Comparison of ENCODE assay signal across 1 cellular context in genomic region chr5:138129347-138129746, GRCh38.
A peak's percentile ranks its signal among the peaks of the same experiment; 100 is the strongest.
TF ChIP-seq lines count a peak whose summit lies in the region.

No MANE protein-coding gene starts in this region.

TF ChIP-seq in HEK293, 187 proteins besides CTCF, POLR2A, EP300 and RAD21 (continued from another document and continues in another):
- TF ChIP-seq TSHZ1 (tag by site-specific recombination; IDR thresholded peaks at IDR 0.05; ENCODE audit: borderline replicate concordance) (no peak), ZNF654 (tag by site-specific recombination; IDR thresholded peaks at IDR 0.05; ENCODE audit: low read depth) (0 out of 2 replicates have a peak, but pooled peaks have one; percentile 6), SCRT2 (tag by site-specific recombination; IDR thresholded peaks at IDR 0.05) (no peak), ZSCAN4 (tag by site-specific recombination; IDR thresholded peaks at IDR 0.05) (no peak), ZNF843 (tag by site-specific recombination; IDR thresholded peaks at IDR 0.05) (peak; percentile 95), ZNF184 (tag by site-specific recombination; IDR thresholded peaks at IDR 0.05) (no peak), ZNF530 (tag by site-specific recombination; IDR thresholded peaks at IDR 0.05; ENCODE audit: low read depth) (no peak), ZNF18 (tag by site-specific recombination; IDR thresholded peaks at IDR 0.05) (0 out of 2 replicates have a peak, but pooled peaks have one; percentile 15), ZNF214 (tag by site-specific recombination; IDR thresholded peaks at IDR 0.05; ENCODE audit: borderline replicate concordance) (no peak), ZNF600 (tag by site-specific recombination; IDR thresholded peaks at IDR 0.05) (no peak), INSM2 (tag by site-specific recombination; IDR thresholded peaks at IDR 0.05) (peak; percentile 72; the same call in 1 of the 2 replicates), EGR2 (tag by site-specific recombination; IDR thresholded peaks at IDR 0.05; ENCODE audit: low read depth) (no peak), ZNF341 (tag by site-specific recombination; IDR thresholded peaks at IDR 0.05; ENCODE audit: low read depth) (no peak), ZNF398 (tag by site-specific recombination; IDR thresholded peaks at IDR 0.05) (no peak), ZNF513 (tag by site-specific recombination; IDR thresholded peaks at IDR 0.05) (no peak), ZXDB (tag by site-specific recombination; IDR thresholded peaks at IDR 0.05) (no peak; the same call in 1 of the 2 replicates), SETDB1 (IDR thresholded peaks at IDR 0.05; ENCODE audit: insufficient read length, low read length) (no peak), ZNF175 (tag by site-specific recombination; IDR thresholded peaks at IDR 0.05) (no peak), GLI2 (tag by site-specific recombination; IDR thresholded peaks at IDR 0.05; ENCODE audit: borderline replicate concordance, low read depth) (no peak; the same call in 1 of the 2 replicates), REST (tag by site-specific recombination; IDR thresholded peaks at IDR 0.05) (no peak), TCF7L2 (IDR thresholded peaks at IDR 0.05; ENCODE audit: borderline replicate concordance, low read depth, low read length) (no peak), ZBTB17 (tag by site-specific recombination; IDR thresholded peaks at IDR 0.05) (no peak), ZNF707 (tag by site-specific recombination; IDR thresholded peaks at IDR 0.05) (no peak), ZNF624 (tag by site-specific recombination; IDR thresholded peaks at IDR 0.05) (no peak), PATZ1 (tag by site-specific recombination; IDR thresholded peaks at IDR 0.05) (no peak), ZNF544 (tag by site-specific recombination; IDR thresholded peaks at IDR 0.05) (no peak), ZBTB10 (tag by site-specific recombination; IDR thresholded peaks at IDR 0.05) (no peak), ZNF302 (tag by site-specific recombination; IDR thresholded peaks at IDR 0.05; ENCODE audit: low read depth) (no peak), AEBP2 (tag by site-specific recombination; IDR thresholded peaks at IDR 0.05; ENCODE audit: borderline replicate concordance) (no peak), ZNF449 (tag by site-specific recombination; IDR thresholded peaks at IDR 0.05) (no peak)
